In the genomic region with DNA sequence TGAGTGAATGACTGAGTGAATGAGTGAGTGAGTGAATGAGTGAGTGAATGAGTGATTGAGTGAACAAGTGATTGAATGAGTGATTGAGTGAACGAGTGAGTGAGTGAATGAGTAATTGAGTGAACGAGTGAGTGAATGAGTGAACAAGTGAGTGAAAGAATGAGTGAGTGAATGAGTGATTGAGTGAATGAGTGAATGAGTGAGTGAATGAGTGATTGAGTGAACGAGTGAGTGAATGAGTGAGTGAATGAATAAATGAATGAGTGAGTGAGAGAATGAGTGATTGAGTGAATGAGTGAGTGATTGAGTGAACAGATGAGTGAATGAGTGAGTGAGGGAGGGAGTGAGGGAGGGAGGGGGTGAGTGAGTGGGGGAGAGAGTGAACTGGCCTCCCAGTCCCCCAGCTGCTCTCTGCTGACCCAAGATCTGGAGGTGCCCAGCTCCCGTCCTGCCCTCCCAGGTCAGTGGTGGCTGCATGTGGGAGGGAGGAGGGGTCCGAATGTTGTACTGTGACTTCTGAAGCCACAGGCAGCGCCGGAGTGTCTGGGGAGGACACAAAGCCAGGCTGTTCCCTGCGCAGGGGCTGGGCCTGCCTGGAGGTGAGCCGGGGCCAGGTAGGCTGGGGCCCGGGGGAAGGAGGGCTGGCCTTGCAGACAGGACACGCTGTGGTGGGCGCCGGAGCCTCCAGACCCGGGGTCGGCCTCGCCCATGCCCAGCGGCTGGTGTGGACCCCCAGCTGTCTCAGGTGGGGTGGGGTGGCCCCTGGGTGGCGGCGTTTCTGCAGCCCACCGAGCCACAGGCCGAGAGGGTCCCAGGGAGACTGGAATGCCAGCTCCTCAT, we compare ENCODE assay signal across 1 cellular context.
TF ChIP-seq lines count a peak whose summit lies in the region.

No MANE protein-coding gene starts in this region.

TF ChIP-seq in HepG2, 621 proteins besides CTCF, POLR2A, EP300 and RAD21 (continued from another document and continues in another):
- TF ChIP-seq, protein P1, sequence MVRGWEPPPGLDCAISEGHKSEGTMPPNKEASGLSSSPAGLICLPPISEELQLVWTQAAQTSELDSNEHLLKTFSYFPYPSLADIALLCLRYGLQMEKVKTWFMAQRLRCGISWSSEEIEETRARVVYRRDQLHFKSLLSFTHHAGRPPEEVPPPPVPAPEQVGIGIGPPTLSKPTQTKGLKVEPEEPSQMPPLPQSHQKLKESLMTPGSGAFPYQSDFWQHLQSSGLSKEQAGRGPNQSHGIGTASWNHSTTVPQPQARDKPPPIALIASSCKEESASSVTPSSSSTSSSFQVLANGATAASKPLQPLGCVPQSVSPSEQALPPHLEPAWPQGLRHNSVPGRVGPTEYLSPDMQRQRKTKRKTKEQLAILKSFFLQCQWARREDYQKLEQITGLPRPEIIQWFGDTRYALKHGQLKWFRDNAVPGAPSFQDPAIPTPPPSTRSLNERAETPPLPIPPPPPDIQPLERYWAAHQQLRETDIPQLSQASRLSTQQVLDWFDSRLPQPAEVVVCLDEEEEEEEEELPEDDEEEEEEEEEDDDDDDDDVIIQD (CRISPR knock-in tag; IDR thresholded peaks at IDR 0.05; ENCODE audit: low read depth), result no peak
- TF ChIP-seq, protein P2, sequence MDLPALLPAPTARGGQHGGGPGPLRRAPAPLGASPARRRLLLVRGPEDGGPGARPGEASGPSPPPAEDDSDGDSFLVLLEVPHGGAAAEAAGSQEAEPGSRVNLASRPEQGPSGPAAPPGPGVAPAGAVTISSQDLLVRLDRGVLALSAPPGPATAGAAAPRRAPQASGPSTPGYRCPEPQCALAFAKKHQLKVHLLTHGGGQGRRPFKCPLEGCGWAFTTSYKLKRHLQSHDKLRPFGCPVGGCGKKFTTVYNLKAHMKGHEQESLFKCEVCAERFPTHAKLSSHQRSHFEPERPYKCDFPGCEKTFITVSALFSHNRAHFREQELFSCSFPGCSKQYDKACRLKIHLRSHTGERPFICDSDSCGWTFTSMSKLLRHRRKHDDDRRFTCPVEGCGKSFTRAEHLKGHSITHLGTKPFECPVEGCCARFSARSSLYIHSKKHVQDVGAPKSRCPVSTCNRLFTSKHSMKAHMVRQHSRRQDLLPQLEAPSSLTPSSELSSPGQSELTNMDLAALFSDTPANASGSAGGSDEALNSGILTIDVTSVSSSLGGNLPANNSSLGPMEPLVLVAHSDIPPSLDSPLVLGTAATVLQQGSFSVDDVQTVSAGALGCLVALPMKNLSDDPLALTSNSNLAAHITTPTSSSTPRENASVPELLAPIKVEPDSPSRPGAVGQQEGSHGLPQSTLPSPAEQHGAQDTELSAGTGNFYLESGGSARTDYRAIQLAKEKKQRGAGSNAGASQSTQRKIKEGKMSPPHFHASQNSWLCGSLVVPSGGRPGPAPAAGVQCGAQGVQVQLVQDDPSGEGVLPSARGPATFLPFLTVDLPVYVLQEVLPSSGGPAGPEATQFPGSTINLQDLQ (CRISPR knock-in tag; IDR thresholded peaks at IDR 0.05), result no peak
- no peak for TF ChIP-seq SUZ12 (IDR thresholded peaks at IDR 0.05; ENCODE audit: low read depth, low read length)
- TF ChIP-seq, protein P3, sequence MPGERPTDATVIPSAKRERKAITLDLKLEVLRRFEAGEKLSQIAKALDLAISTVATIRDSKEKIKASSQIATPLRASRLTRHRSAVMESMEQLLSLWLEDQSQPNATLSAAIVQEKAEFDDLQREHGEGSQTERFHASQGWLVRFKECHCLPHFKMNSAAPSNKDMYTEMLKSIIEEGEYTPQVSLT (CRISPR knock-in tag; IDR thresholded peaks at IDR 0.05; ENCODE audit: borderline replicate concordance, low read depth), result no peak
- peak; percentile 60; the same call in 1 of the 2 replicates for TF ChIP-seq MYC (CRISPR knock-in tag; IDR thresholded peaks at IDR 0.05; ENCODE audit: borderline replicate concordance)
- TF ChIP-seq, protein P4, sequence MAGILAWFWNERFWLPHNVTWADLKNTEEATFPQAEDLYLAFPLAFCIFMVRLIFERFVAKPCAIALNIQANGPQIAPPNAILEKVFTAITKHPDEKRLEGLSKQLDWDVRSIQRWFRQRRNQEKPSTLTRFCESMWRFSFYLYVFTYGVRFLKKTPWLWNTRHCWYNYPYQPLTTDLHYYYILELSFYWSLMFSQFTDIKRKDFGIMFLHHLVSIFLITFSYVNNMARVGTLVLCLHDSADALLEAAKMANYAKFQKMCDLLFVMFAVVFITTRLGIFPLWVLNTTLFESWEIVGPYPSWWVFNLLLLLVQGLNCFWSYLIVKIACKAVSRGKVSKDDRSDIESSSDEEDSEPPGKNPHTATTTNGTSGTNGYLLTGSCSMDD (CRISPR knock-in tag; IDR thresholded peaks at IDR 0.05), result no peak
- TF ChIP-seq PCBP1 (IDR thresholded peaks at IDR 0.05; ENCODE audit: borderline replicate concordance, low read depth, low read length), result no peak
- TF ChIP-seq ZNF629 (CRISPR knock-in tag; conservative IDR thresholded peaks at IDR 0.05), result 0 out of 2 replicates have a peak, but pooled peaks have one; percentile 13
- no peak for TF ChIP-seq NR3C1 (CRISPR knock-in tag; IDR thresholded peaks at IDR 0.05)
- TF ChIP-seq ZC3H4 (CRISPR knock-in tag; IDR thresholded peaks at IDR 0.05; ENCODE audit: borderline replicate concordance), result no peak
- no peak for TF ChIP-seq ZBTB21 (CRISPR knock-in tag; IDR thresholded peaks at IDR 0.05)
- peak; percentile 70; the same call in 1 of the 2 replicates for TF ChIP-seq NONO (IDR thresholded peaks at IDR 0.05)
- TF ChIP-seq NONO (CRISPR knock-in tag; conservative IDR thresholded peaks at IDR 0.05), result peak; percentile 59
- TF ChIP-seq, protein P5, sequence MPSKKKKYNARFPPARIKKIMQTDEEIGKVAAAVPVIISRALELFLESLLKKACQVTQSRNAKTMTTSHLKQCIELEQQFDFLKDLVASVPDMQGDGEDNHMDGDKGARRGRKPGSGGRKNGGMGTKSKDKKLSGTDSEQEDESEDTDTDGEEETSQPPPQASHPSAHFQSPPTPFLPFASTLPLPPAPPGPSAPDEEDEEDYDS (CRISPR knock-in tag; IDR thresholded peaks at IDR 0.05), result peak; percentile 74
- TF ChIP-seq SP1 (IDR thresholded peaks at IDR 0.05), result no peak
- TF ChIP-seq SP1 (CRISPR knock-in tag; IDR thresholded peaks at IDR 0.05), result peak; percentile 64
- peak; percentile 24; the same call in 1 of the 2 replicates for TF ChIP-seq SIX4 (CRISPR knock-in tag; IDR thresholded peaks at IDR 0.05)
- TF ChIP-seq NRL (CRISPR knock-in tag; IDR thresholded peaks at IDR 0.05; ENCODE audit: borderline replicate concordance), result peak; percentile 37; the same call in 1 of the 2 replicates
- TF ChIP-seq TCF7 (IDR thresholded peaks at IDR 0.05; ENCODE audit: low read depth), result no peak
- 0 out of 2 replicates have a peak, but pooled peaks have one; percentile 40 for TF ChIP-seq ZC3H13 (CRISPR knock-in tag; IDR thresholded peaks at IDR 0.05)
- no peak for TF ChIP-seq ZIK1 (CRISPR knock-in tag; IDR thresholded peaks at IDR 0.05; ENCODE audit: borderline replicate concordance, low read depth)
- no peak; the same call in 1 of the 2 replicates for TF ChIP-seq ZSCAN20 (CRISPR knock-in tag; IDR thresholded peaks at IDR 0.05; ENCODE audit: borderline replicate concordance)
- TF ChIP-seq CREM (IDR thresholded peaks at IDR 0.05), result no peak
- no peak for TF ChIP-seq CREM (CRISPR knock-in tag; IDR thresholded peaks at IDR 0.05)
- TF ChIP-seq, protein P6, sequence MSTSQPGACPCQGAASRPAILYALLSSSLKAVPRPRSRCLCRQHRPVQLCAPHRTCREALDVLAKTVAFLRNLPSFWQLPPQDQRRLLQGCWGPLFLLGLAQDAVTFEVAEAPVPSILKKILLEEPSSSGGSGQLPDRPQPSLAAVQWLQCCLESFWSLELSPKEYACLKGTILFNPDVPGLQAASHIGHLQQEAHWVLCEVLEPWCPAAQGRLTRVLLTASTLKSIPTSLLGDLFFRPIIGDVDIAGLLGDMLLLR (CRISPR knock-in tag; IDR thresholded peaks at IDR 0.05), result no peak
- TF ChIP-seq, protein P7, sequence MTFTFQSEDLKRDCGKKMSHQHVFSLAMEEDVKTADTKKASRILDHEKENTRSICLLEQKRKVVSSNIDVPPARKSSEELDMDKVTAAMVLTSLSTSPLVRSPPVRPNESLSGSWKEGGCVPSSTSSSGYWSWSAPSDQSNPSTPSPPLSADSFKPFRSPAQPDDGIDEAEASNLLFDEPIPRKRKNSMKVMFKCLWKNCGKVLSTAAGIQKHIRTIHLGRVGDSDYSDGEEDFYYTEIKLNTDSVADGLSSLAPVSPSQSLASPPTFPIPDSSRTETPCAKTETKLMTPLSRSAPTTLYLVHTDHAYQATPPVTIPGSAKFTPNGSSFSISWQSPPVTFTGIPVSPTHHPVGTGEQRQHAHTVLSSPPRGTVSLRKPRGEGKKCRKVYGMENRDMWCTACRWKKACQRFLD (CRISPR knock-in tag; IDR thresholded peaks at IDR 0.05; ENCODE audit: borderline replicate concordance), result no peak
- TF ChIP-seq POGZ (CRISPR knock-in tag; IDR thresholded peaks at IDR 0.05), result no peak
- TF ChIP-seq, protein P8, sequence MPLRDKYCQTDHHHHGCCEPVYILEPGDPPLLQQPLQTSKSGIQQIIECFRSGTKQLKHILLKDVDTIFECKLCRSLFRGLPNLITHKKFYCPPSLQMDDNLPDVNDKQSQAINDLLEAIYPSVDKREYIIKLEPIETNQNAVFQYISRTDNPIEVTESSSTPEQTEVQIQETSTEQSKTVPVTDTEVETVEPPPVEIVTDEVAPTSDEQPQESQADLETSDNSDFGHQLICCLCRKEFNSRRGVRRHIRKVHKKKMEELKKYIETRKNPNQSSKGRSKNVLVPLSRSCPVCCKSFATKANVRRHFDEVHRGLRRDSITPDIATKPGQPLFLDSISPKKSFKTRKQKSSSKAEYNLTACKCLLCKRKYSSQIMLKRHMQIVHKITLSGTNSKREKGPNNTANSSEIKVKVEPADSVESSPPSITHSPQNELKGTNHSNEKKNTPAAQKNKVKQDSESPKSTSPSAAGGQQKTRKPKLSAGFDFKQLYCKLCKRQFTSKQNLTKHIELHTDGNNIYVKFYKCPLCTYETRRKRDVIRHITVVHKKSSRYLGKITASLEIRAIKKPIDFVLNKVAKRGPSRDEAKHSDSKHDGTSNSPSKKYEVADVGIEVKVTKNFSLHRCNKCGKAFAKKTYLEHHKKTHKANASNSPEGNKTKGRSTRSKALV (CRISPR knock-in tag; IDR thresholded peaks at IDR 0.05), result no peak
- no peak for TF ChIP-seq EHMT2 (IDR thresholded peaks at IDR 0.05; ENCODE audit: borderline replicate concordance, low read depth, low read length)
- peak; percentile 24; the same call in 1 of the 2 replicates for TF ChIP-seq FOXA3 (CRISPR knock-in tag; IDR thresholded peaks at IDR 0.05)
- no peak for TF ChIP-seq BHLHE40 (IDR thresholded peaks at IDR 0.05; ENCODE audit: low read length)
- no peak for TF ChIP-seq NFE2L2 (IDR thresholded peaks at IDR 0.05; ENCODE audit: low read length)
- TF ChIP-seq ZNF614 (CRISPR knock-in tag; IDR thresholded peaks at IDR 0.05; ENCODE audit: borderline replicate concordance), result peak; percentile 74; the same call in 1 of the 2 replicates
- TF ChIP-seq IRF2 (CRISPR knock-in tag; IDR thresholded peaks at IDR 0.05), result peak; percentile 65
- peak; percentile 54; the same call in 1 of the 2 replicates for TF ChIP-seq RFXAP (CRISPR knock-in tag; IDR thresholded peaks at IDR 0.05; ENCODE audit: borderline replicate concordance)
- TF ChIP-seq, protein P9, sequence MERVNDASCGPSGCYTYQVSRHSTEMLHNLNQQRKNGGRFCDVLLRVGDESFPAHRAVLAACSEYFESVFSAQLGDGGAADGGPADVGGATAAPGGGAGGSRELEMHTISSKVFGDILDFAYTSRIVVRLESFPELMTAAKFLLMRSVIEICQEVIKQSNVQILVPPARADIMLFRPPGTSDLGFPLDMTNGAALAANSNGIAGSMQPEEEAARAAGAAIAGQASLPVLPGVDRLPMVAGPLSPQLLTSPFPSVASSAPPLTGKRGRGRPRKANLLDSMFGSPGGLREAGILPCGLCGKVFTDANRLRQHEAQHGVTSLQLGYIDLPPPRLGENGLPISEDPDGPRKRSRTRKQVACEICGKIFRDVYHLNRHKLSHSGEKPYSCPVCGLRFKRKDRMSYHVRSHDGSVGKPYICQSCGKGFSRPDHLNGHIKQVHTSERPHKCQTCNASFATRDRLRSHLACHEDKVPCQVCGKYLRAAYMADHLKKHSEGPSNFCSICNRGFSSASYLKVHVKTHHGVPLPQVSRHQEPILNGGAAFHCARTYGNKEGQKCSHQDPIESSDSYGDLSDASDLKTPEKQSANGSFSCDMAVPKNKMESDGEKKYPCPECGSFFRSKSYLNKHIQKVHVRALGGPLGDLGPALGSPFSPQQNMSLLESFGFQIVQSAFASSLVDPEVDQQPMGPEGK (CRISPR knock-in tag; IDR thresholded peaks at IDR 0.05), result peak; percentile 92
- TF ChIP-seq, protein P10, sequence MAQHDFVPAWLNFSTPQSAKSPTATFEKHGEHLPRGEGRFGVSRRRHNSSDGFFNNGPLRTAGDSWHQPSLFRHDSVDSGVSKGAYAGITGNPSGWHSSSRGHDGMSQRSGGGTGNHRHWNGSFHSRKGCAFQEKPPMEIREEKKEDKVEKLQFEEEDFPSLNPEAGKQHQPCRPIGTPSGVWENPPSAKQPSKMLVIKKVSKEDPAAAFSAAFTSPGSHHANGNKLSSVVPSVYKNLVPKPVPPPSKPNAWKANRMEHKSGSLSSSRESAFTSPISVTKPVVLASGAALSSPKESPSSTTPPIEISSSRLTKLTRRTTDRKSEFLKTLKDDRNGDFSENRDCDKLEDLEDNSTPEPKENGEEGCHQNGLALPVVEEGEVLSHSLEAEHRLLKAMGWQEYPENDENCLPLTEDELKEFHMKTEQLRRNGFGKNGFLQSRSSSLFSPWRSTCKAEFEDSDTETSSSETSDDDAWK (CRISPR knock-in tag; IDR thresholded peaks at IDR 0.05), result no peak
- no peak for TF ChIP-seq NFATC3 (CRISPR knock-in tag; IDR thresholded peaks at IDR 0.05)
- TF ChIP-seq, protein P11, sequence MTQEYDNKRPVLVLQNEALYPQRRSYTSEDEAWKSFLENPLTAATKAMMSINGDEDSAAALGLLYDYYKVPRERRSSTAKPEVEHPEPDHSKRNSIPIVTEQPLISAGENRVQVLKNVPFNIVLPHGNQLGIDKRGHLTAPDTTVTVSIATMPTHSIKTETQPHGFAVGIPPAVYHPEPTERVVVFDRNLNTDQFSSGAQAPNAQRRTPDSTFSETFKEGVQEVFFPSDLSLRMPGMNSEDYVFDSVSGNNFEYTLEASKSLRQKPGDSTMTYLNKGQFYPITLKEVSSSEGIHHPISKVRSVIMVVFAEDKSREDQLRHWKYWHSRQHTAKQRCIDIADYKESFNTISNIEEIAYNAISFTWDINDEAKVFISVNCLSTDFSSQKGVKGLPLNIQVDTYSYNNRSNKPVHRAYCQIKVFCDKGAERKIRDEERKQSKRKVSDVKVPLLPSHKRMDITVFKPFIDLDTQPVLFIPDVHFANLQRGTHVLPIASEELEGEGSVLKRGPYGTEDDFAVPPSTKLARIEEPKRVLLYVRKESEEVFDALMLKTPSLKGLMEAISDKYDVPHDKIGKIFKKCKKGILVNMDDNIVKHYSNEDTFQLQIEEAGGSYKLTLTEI (CRISPR knock-in tag; conservative IDR thresholded peaks at IDR 0.05), result no peak
- TF ChIP-seq NR2C2 (CRISPR knock-in tag; IDR thresholded peaks at IDR 0.05; ENCODE audit: borderline replicate concordance), result no peak
- peak; percentile 48; the same call in 1 of the 2 replicates for TF ChIP-seq SOX5 (CRISPR knock-in tag; IDR thresholded peaks at IDR 0.05; ENCODE audit: borderline replicate concordance)
- peak; percentile 76; the same call in 1 of the 2 replicates for TF ChIP-seq SP5 (CRISPR knock-in tag; IDR thresholded peaks at IDR 0.05; ENCODE audit: borderline replicate concordance, low read depth)
- TF ChIP-seq SALL2 (CRISPR knock-in tag; IDR thresholded peaks at IDR 0.05), result no peak
